Comparison of ENCODE assay signal across 26 cellular contexts in the genomic region with DNA sequence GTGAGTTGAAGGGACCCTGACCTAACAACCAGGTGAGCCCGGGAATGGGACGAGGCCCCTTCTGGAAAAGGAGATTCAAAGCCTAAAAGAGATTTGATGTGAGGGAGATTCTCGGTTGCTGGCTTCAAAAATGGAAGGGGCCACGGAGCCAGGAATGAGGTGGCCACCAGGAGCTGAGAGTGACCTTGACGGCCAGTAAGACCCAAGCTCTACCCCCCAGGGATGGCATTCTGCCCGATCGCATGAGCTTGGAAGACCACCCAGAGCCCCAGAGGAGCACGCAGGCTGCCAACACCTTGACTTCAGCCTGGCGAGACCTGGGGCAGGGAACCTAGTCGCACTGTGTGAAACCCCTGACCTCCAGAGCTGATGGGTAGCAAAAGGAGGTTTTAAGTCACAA.
"Had no signal": no experiment of that assay in that cellular context is flagged by ENCODE, and none has a peak within 500 bp of the region (broad histone marks: within the 10 kb centered on the region; RNA-seq: fewer than 3 reads in every experiment).

No MANE protein-coding gene starts in this region.

- ATAC-seq: activated CD8-positive, alpha-beta memory T cell treated with anti-CD3 and anti-CD28 coated beads, Interleukin-2, amount 10 ng/mL, durations not matched to agents 7 days and 5 days; body of pancreas; T-helper 17 cell had no signal

- DNase-seq: activated B cell treated with CpG ODN at 0.5 μM for 24 hours; activated CD4-positive, alpha-beta T cell treated with anti-CD3 and anti-CD28 coated beads for 1 hour; activated CD4-positive, alpha-beta T cell treated with anti-CD3 and anti-CD28 coated beads, Interleukin-2, amount 10 ng/mL, durations not matched to agents 24 days and 14 days; activated CD4-positive, alpha-beta T cell treated with anti-CD3 and anti-CD28 coated beads, Interleukin-2, amount 50 U/mL, for 48 hours; activated CD8-positive, alpha-beta memory T cell treated with anti-CD3 and anti-CD28 coated beads, Interleukin-2, amount 10 ng/mL, durations not matched to agents 7 days and 5 days; activated effector memory CD4-positive, alpha-beta T cell treated with Interleukin-2 at 50 U/mL for 16 hours; activated naive CD4-positive, alpha-beta T cell; activated T-cell treated with anti-CD3 and anti-CD28 coated beads, Interleukin-2, amount 50 U/mL, for 24 hours; body of pancreas; KBM-7; NCI-H1092; NCI-H1417; NCI-H1694; NCI-H2029; NCI-H2107; NCI-H2171 treated with DMSO at 0.1 percent for 48 hours; NCI-H345; NCI-H510A; NCI-H526 treated with DMSO at 0.1 percent for 48 hours; SIG-M5; T-helper 17 cell; T-helper 9 cell had no signal

- H3K27me3 Mint-ChIP-seq: activated CD4-positive, alpha-beta T cell treated with anti-CD3 and anti-CD28 coated beads, Interleukin-2, amount 10 ng/mL, durations not matched to agents 24 days and 14 days; activated CD8-positive, alpha-beta memory T cell treated with anti-CD3 and anti-CD28 coated beads, Interleukin-2, amount 10 ng/mL, durations not matched to agents 7 days and 5 days had no signal

- H3K27me3 ChIP-seq: ascending aorta, body of pancreas had no signal

- FAIRE-seq: RCC 7860 had no signal

- H3K4me3 Mint-ChIP-seq: activated B cell treated with CpG ODN at 0.5 μM for 24 hours; activated CD4-positive, alpha-beta T cell treated with anti-CD3 and anti-CD28 coated beads, Interleukin-2, amount 10 ng/mL, durations not matched to agents 24 days and 14 days; activated CD8-positive, alpha-beta memory T cell treated with anti-CD3 and anti-CD28 coated beads, Interleukin-2, amount 10 ng/mL, durations not matched to agents 7 days and 5 days; activated naive CD4-positive, alpha-beta T cell treated with anti-CD3 and anti-CD28 coated beads, Interleukin-2, amount 50 U/mL, for 24 hours; activated T-cell treated with anti-CD3 and anti-CD28 coated beads, Interleukin-2, amount 50 U/mL, for 24 hours; activated T-helper 1 cell treated with anti-CD3 and anti-CD28 coated beads, Interleukin-12 subunit alpha, Interleukin-12 subunit beta, Interleukin-2, Interleukin-4 antibody, amounts not matched to agents 30 ng/mL and 10 ng/mL and 1 ng/mL, durations not matched to agents 14 hours and 24 hours and 36 hours; T-helper 17 cell had no signal

- H3K9me3 Mint-ChIP-seq: activated B cell treated with CpG ODN at 0.5 μM for 24 hours; activated CD4-positive, alpha-beta T cell treated with anti-CD3 and anti-CD28 coated beads, Interleukin-2, amount 10 ng/mL, durations not matched to agents 24 days and 14 days; activated naive CD4-positive, alpha-beta T cell treated with anti-CD3 and anti-CD28 coated beads, Interleukin-2, amount 50 U/mL, for 24 hours; activated T-cell treated with anti-CD3 and anti-CD28 coated beads, Interleukin-2, amount 50 U/mL, for 24 hours; activated T-helper 1 cell treated with anti-CD3 and anti-CD28 coated beads, Interleukin-12 subunit alpha, Interleukin-12 subunit beta, Interleukin-2, Interleukin-4 antibody, amounts not matched to agents 30 ng/mL and 10 ng/mL and 1 ng/mL, durations not matched to agents 14 hours and 24 hours and 36 hours had no signal

- H3K9me3 ChIP-seq: ascending aorta, body of pancreas had no signal

- H3K4me1 Mint-ChIP-seq: activated B cell treated with CpG ODN at 0.5 μM for 24 hours; activated CD4-positive, alpha-beta T cell treated with anti-CD3 and anti-CD28 coated beads, Interleukin-2, amount 10 ng/mL, durations not matched to agents 24 days and 14 days; activated CD8-positive, alpha-beta memory T cell treated with anti-CD3 and anti-CD28 coated beads, Interleukin-2, amount 10 ng/mL, durations not matched to agents 7 days and 5 days; activated naive CD4-positive, alpha-beta T cell treated with anti-CD3 and anti-CD28 coated beads, Interleukin-2, amount 50 U/mL, for 24 hours had no signal

- H3K4me1 ChIP-seq: ascending aorta, body of pancreas had no signal

- H3K27ac ChIP-seq: ascending aorta, body of pancreas had no signal

- H3K4me3 ChIP-seq: ascending aorta, body of pancreas had no signal

- H3K27ac Mint-ChIP-seq: activated B cell treated with CpG ODN at 0.5 μM for 24 hours; activated CD4-positive, alpha-beta T cell treated with anti-CD3 and anti-CD28 coated beads, Interleukin-2, amount 10 ng/mL, durations not matched to agents 24 days and 14 days; activated CD8-positive, alpha-beta memory T cell treated with anti-CD3 and anti-CD28 coated beads, Interleukin-2, amount 10 ng/mL, durations not matched to agents 7 days and 5 days; activated naive CD4-positive, alpha-beta T cell treated with anti-CD3 and anti-CD28 coated beads, Interleukin-2, amount 50 U/mL, for 24 hours; activated T-cell treated with anti-CD3 and anti-CD28 coated beads, Interleukin-2, amount 50 U/mL, for 24 hours; activated T-helper 1 cell treated with anti-CD3 and anti-CD28 coated beads, Interleukin-12 subunit alpha, Interleukin-12 subunit beta, Interleukin-2, Interleukin-4 antibody, amounts not matched to agents 30 ng/mL and 10 ng/mL and 1 ng/mL, durations not matched to agents 14 hours and 24 hours and 36 hours; T-helper 17 cell had no signal

- H3K36me3 ChIP-seq: ascending aorta had no signal

- H3K36me3 Mint-ChIP-seq: activated CD8-positive, alpha-beta memory T cell treated with anti-CD3 and anti-CD28 coated beads, Interleukin-2, amount 10 ng/mL, durations not matched to agents 7 days and 5 days; activated naive CD4-positive, alpha-beta T cell treated with anti-CD3 and anti-CD28 coated beads, Interleukin-2, amount 50 U/mL, for 24 hours had no signal
